ENCODE assay signal across 15 cellular contexts in the genomic region with DNA sequence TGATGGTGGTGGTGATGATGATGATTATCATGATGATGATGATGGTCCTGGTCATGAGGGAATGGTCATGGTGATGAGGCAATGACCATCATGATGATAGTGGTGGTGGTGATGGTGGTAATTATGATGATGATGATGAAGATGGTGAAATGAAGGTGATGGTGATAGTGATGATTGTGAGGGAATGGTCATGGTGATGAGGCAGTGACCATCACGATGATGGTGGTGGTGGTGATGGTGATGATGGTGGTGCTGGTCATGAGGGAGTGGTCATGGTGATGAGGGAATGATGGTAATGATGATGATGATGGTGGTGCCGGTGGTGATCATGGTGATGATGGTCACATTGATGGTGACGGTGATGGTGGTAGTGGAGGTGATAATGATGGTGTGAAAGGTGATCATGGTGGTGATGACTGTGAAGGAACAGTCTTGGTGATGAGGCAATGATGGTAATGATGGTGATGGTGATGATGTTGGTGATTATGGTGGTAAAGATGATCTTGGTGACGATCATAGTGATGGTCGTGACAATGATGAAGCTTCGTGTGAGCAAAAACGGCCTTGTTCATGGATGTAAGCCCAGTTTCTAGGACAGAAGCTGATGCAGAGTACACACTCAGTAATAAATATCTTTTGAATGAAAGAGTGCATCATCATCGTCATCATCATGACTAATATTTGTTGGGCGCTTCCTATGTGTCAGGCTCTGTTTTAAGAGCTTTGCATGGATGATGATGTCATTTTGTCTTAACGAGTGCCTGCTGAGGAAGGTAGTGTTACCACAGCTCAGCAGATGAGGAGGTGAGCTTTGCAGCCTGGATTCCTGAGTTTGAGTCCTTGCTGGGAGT. TPM values are rescaled to one million over a fixed set of nuclear protein-coding genes. Genes with fewer than 3 reads are reported as not detected.
DNase-seq lines count a peak whose midpoint lies in the region; ATAC-seq, FAIRE-seq and TF ChIP-seq lines count a peak whose summit lies in the region.
"Had no signal": no experiment of that assay in that cellular context is flagged by ENCODE, and none has a peak within 500 bp of the region (broad histone marks: within the 10 kb centered on the region; RNA-seq: fewer than 3 reads in every experiment).

No MANE protein-coding gene starts in this region.

- no peak overlapping the region for H3K4me3 Mint-ChIP-seq in activated CD8-positive, alpha-beta memory T cell treated with anti-CD3 and anti-CD28 coated beads, Interleukin-2, amount 10 ng/mL, durations not matched to agents 7 days and 5 days
- H3K4me3 Mint-ChIP-seq: activated CD4-positive, alpha-beta T cell treated with anti-CD3 and anti-CD28 coated beads for 36 hours had no signal

- peaks cover 3% of the 10 kb centered on the region for H3K4me1 Mint-ChIP-seq in activated CD8-positive, alpha-beta memory T cell treated with anti-CD3 and anti-CD28 coated beads, Interleukin-2, amount 10 ng/mL, durations not matched to agents 7 days and 5 days

- H3K36me3 Mint-ChIP-seq in activated CD8-positive, alpha-beta memory T cell treated with anti-CD3 and anti-CD28 coated beads, Interleukin-2, amount 10 ng/mL, durations not matched to agents 7 days and 5 days, result no peaks in the 10 kb centered on the region

- dilution Hi-C loops in keratinocyte (cut with MboI; ENCODE audit: extremely low pct_ligation_motif_present, low sequenced_read_pairs), result no loop called here

- no peaks in the 10 kb centered on the region for H3K79me2 ChIP-seq in keratinocyte (ENCODE audit: control insufficient read depth, insufficient read depth, low read length)

- H3K4me2 ChIP-seq in keratinocyte (ENCODE audit: control insufficient read depth, extremely low read depth, insufficient read depth, low read depth, low read length), result no peak overlapping the region

- H3K27ac ChIP-seq in keratinocyte (ENCODE audit: control insufficient read depth, insufficient read depth, low read length), result no peak overlapping the region

- H4K20me1 ChIP-seq in keratinocyte (ENCODE audit: control insufficient read depth, extremely low read depth, insufficient read depth, low read length), result no peaks in the 10 kb centered on the region

- no peaks in the 10 kb centered on the region for H3K4me1 ChIP-seq in keratinocyte (ENCODE audit: control insufficient read depth, extremely low read depth, insufficient read depth, low read length)

- DNase-seq in BJ (ENCODE audit: low read depth), result peak; percentile 73
- DNase-seq in HS-5 (ENCODE audit: low read depth), result peak; percentile 87
- peak; percentile 67 for DNase-seq in amniotic stem cell (lab: John Stamatoyannopoulos, UW)
- peak; percentile 35 for DNase-seq in keratinocyte (ENCODE audit: low read depth, low spot score)
- DNase-seq in stimulated activated naive CD8-positive, alpha-beta T cell treated with anti-CD3 and anti-CD28 coated beads, Interleukin-15, Interleukin-2, amounts not matched to agents 100 U/mL and 50 U/mL, for 24 hours, result no peak
- no peak for DNase-seq in activated CD8-positive, alpha-beta memory T cell treated with anti-CD3 and anti-CD28 coated beads, Interleukin-2, amount 10 ng/mL, durations not matched to agents 7 days and 5 days
- DNase-seq in NK-92 (lab: John Stamatoyannopoulos, UW; ENCODE audit: unreplicated experiment), result no peak
- DNase-seq: activated CD4-positive, alpha-beta T cell treated with anti-CD3 and anti-CD28 coated beads for 36 hours; activated naive CD4-positive, alpha-beta T cell treated with Interleukin-2 at 50 U/mL for 16 hours; NCI-H2171 treated with DMSO at 0.1 percent for 48 hours had no signal

- H3K4me3 ChIP-seq in BJ (ENCODE audit: low read depth, low read length) (no peak overlapping the region), keratinocyte (ENCODE audit: control insufficient read depth in 2 of 3, extremely low read depth in 1 of 3, insufficient read depth in 2 of 3, low read depth in 1 of 3, low read length in 3 of 3) (no peak overlapping the region)

- no peak for TF ChIP-seq CTCF in BJ (IDR thresholded peaks at IDR 0.05; ENCODE audit: insufficient read depth, low read depth, low read length)
- TF ChIP-seq CTCF in keratinocyte (optimal IDR thresholded peaks at IDR 0.05 in 1 of 3, IDR thresholded peaks at IDR 0.05 in 1 of 3, conservative IDR thresholded peaks at IDR 0.05 in 1 of 3; ENCODE audit: extremely low read depth in 1 of 3, insufficient read depth in 2 of 3, low read length in 3 of 3), result no peak

- no peak for ATAC-seq in HG03108 (IDR thresholded peaks at IDR 0.05; ENCODE audit: unreplicated experiment)
- ATAC-seq in stimulated activated naive CD8-positive, alpha-beta T cell treated with anti-CD3 and anti-CD28 coated beads, Interleukin-15, Interleukin-2, amounts not matched to agents 100 U/mL and 50 U/mL, for 24 hours, result no peak
- no peak for ATAC-seq in activated CD8-positive, alpha-beta memory T cell treated with anti-CD3 and anti-CD28 coated beads, Interleukin-2, amount 10 ng/mL, durations not matched to agents 7 days and 5 days
- ATAC-seq: activated CD4-positive, alpha-beta T cell treated with anti-CD3 and anti-CD28 coated beads for 36 hours; right cardiac atrium had no signal

- FAIRE-seq in keratinocyte (lab: Jason Lieb, UNC), result no peak

- peaks cover 2% of the 10 kb centered on the region for H3K9me3 ChIP-seq in keratinocyte (ENCODE audit: control insufficient read depth, low read depth, low read length)

- CTCF ChIA-PET in BJ (lab: Yijun Ruan, JAX), result interaction anchor here (0.7 to 1.2 kb wide), 4 partner anchors 15 to 113 kb away, joined by 3 to 7 read pairs (median 4); partner anchors contain the start of gene ZNF865
- CTCF ChIA-PET in activated CD8-positive, alpha-beta memory T cell treated with anti-CD3 and anti-CD28 coated beads, Interleukin-2, amount 10 ng/mL, durations not matched to agents 7 days and 5 days (lab: Charles Lee), result interaction anchor here (0.9 to 1.0 kb wide), 2 partner anchors 87 to 112 kb away, joined by 3 to 5 read pairs; no protein-coding TSS in a partner anchor

- no peak overlapping the region for H2AFZ ChIP-seq in keratinocyte (ENCODE audit: control insufficient read depth, low read length)

- H3K27me3 ChIP-seq in BJ (ENCODE audit: control insufficient read depth, insufficient read depth, low read length), result no peaks in the 10 kb centered on the region
- H3K27me3 ChIP-seq in keratinocyte (ENCODE audit: control insufficient read depth, extremely low read depth, insufficient read depth, low read length), result no peaks in the 10 kb centered on the region

- H3K9me1 ChIP-seq in keratinocyte (ENCODE audit: control insufficient read depth, extremely low read depth, insufficient read depth, low read length), result no peaks in the 10 kb centered on the region

- H3K27ac Mint-ChIP-seq in activated CD8-positive, alpha-beta memory T cell treated with anti-CD3 and anti-CD28 coated beads, Interleukin-2, amount 10 ng/mL, durations not matched to agents 7 days and 5 days, result no peak overlapping the region
- H3K27ac Mint-ChIP-seq: activated CD4-positive, alpha-beta T cell treated with anti-CD3 and anti-CD28 coated beads for 36 hours had no signal

- no peaks in the 10 kb centered on the region for H3K9me3 Mint-ChIP-seq in activated CD8-positive, alpha-beta memory T cell treated with anti-CD3 and anti-CD28 coated beads, Interleukin-2, amount 10 ng/mL, durations not matched to agents 7 days and 5 days (ENCODE audit: low read depth)

- H3K9ac ChIP-seq in keratinocyte (ENCODE audit: control insufficient read depth, extremely low read depth, insufficient read depth, low read length), result no peak overlapping the region

- H3K36me3 ChIP-seq in BJ (ENCODE audit: control insufficient read depth, insufficient read depth, low read length) (peaks cover 6% of the 10 kb centered on the region), keratinocyte (ENCODE audit: control insufficient read depth in 2 of 2, extremely low read depth in 1 of 2, insufficient read depth in 2 of 2, low read length in 2 of 2) (no peaks in the 10 kb centered on the region)

- H3K27me3 Mint-ChIP-seq in activated CD8-positive, alpha-beta memory T cell treated with anti-CD3 and anti-CD28 coated beads, Interleukin-2, amount 10 ng/mL, durations not matched to agents 7 days and 5 days, result no peaks in the 10 kb centered on the region
- H3K27me3 Mint-ChIP-seq: activated CD4-positive, alpha-beta T cell treated with anti-CD3 and anti-CD28 coated beads for 36 hours had no signal

- POLR2A ChIA-PET in BJ (lab: Charles Lee), result no interaction called here

RNA-seq across cellular contexts. Expression of gene SBK2, which starts 17.2 kb away (rescaled TPM):
- polyA plus RNA-seq in BJ (2011; rRNA removed) (0.07 TPM in 1 of 2 replicates, not detected in the other), keratinocyte (not detected in 3 replicates)
- polyA minus RNA-seq in BJ (2011; rRNA and poly(A)+ RNA removed), result not detected in 2 replicates
- not detected for polyA plus RNA-seq in keratinocyte (2011; ENCODE audit: low read depth)
- not detected in 2 replicates for polyA plus RNA-seq in keratinocyte (2011; cell fraction: cytosol; rRNA removed)
- polyA plus RNA-seq in keratinocyte (2011; cell fraction: nucleus; rRNA removed), result not detected in 2 replicates
- not detected in 2 replicates for polyA plus RNA-seq in keratinocyte (2012; ENCODE audit: low replicate concordance)
- not detected in 3 replicates for polyA minus RNA-seq in keratinocyte
- not detected for polyA minus RNA-seq in keratinocyte (2011; cell fraction: cytosol; rRNA and poly(A)+ RNA removed)
- polyA minus RNA-seq in keratinocyte (2011; cell fraction: nucleus; rRNA and poly(A)+ RNA removed), result not detected in 2 replicates
- total RNA-seq in activated CD8-positive, alpha-beta memory T cell treated with anti-CD3 and anti-CD28 coated beads, Interleukin-2, amount 10 ng/mL, durations not matched to agents 7 days and 5 days, result not detected
- total RNA-seq: activated CD4-positive, alpha-beta T cell treated with anti-CD3 and anti-CD28 coated beads for 36 hours; dermis microvascular lymphatic vessel endothelial cell; SK-MEL-5; ureter had no signal

RNA-seq across cellular contexts. Expression of gene SBK3, which starts 25.7 kb away (rescaled TPM):
- 0.06 and 0.11 TPM in 2 replicates for polyA plus RNA-seq in BJ (2011; rRNA removed)
- polyA minus RNA-seq in BJ (2011; rRNA and poly(A)+ RNA removed), result not detected in 2 replicates
- not detected in 3 replicates for polyA plus RNA-seq in keratinocyte
- polyA plus RNA-seq in keratinocyte (2011; ENCODE audit: low read depth), result not detected
- polyA plus RNA-seq in keratinocyte (2011; cell fraction: cytosol; rRNA removed), result not detected in 2 replicates
- not detected in 2 replicates for polyA plus RNA-seq in keratinocyte (2011; cell fraction: nucleus; rRNA removed)
- polyA plus RNA-seq in keratinocyte (2012; ENCODE audit: low replicate concordance), result not detected in 2 replicates
- not detected in 3 replicates for polyA minus RNA-seq in keratinocyte
- not detected for polyA minus RNA-seq in keratinocyte (2011; cell fraction: cytosol; rRNA and poly(A)+ RNA removed)
- polyA minus RNA-seq in keratinocyte (2011; cell fraction: nucleus; rRNA and poly(A)+ RNA removed), result not detected in 2 replicates
- total RNA-seq in activated CD8-positive, alpha-beta memory T cell treated with anti-CD3 and anti-CD28 coated beads, Interleukin-2, amount 10 ng/mL, durations not matched to agents 7 days and 5 days, result not detected
- total RNA-seq: activated CD4-positive, alpha-beta T cell treated with anti-CD3 and anti-CD28 coated beads for 36 hours; SK-MEL-5 had no signal

RNA-seq across cellular contexts. Expression of gene SSC5D, which starts 31.4 kb away (rescaled TPM):
- polyA plus RNA-seq in BJ (2011; rRNA removed) (5.5 and 8.2 TPM in 2 replicates), keratinocyte (not detected in 3 replicates)
- polyA minus RNA-seq in BJ (2011; rRNA and poly(A)+ RNA removed), result 11.0 and 37.8 TPM in 2 replicates
- polyA plus RNA-seq in keratinocyte (2011; ENCODE audit: low read depth), result not detected
- 0.01 TPM in 1 of 2 replicates, not detected in the other for polyA plus RNA-seq in keratinocyte (2011; cell fraction: cytosol; rRNA removed)
- polyA plus RNA-seq in keratinocyte (2011; cell fraction: nucleus; rRNA removed), result 0.09 and 0.10 TPM in 2 replicates
- polyA plus RNA-seq in keratinocyte (2012; ENCODE audit: low replicate concordance), result 0.03 TPM in 1 of 2 replicates, not detected in the other
- not detected in 3 replicates for polyA minus RNA-seq in keratinocyte
- not detected for polyA minus RNA-seq in keratinocyte (2011; cell fraction: cytosol; rRNA and poly(A)+ RNA removed)
- polyA minus RNA-seq in keratinocyte (2011; cell fraction: nucleus; rRNA and poly(A)+ RNA removed), result not detected in 2 replicates
- under 1 TPM; 0.68 to 0.79 TPM for total RNA-seq in activated CD8-positive, alpha-beta memory T cell treated with anti-CD3 and anti-CD28 coated beads, Interleukin-2, amount 10 ng/mL, durations not matched to agents 7 days and 5 days
- total RNA-seq: SK-MEL-5 had no signal

RNA-seq across cellular contexts. Expression of gene NAT14, which starts 34.7 kb away (rescaled TPM):
- 20.4 and 34.8 TPM in 2 replicates for polyA plus RNA-seq in BJ (2011; rRNA removed)
- polyA minus RNA-seq in BJ (2011; rRNA and poly(A)+ RNA removed), result 8.6 and 10.6 TPM in 2 replicates
- 11.0 to 12.5 TPM (median 11.9 TPM) in 3 replicates for polyA plus RNA-seq in keratinocyte
- polyA plus RNA-seq in keratinocyte (2011; ENCODE audit: low read depth), result 0.66 TPM
- polyA plus RNA-seq in keratinocyte (2011; cell fraction: cytosol; rRNA removed), result 7.2 and 15.0 TPM in 2 replicates
- polyA plus RNA-seq in keratinocyte (2011; cell fraction: nucleus; rRNA removed), result 21.8 and 24.6 TPM in 2 replicates
- polyA plus RNA-seq in keratinocyte (2012; ENCODE audit: low replicate concordance), result 6.8 and 20.9 TPM in 2 replicates
- polyA minus RNA-seq in keratinocyte, result 2.2 to 14.3 TPM (median 2.7 TPM) in 3 replicates
- 6.7 TPM for polyA minus RNA-seq in keratinocyte (2011; cell fraction: cytosol; rRNA and poly(A)+ RNA removed)
- 2.6 and 3.3 TPM in 2 replicates for polyA minus RNA-seq in keratinocyte (2011; cell fraction: nucleus; rRNA and poly(A)+ RNA removed)
- 10 to 100 TPM; 14.6 to 23.2 TPM for total RNA-seq in activated CD8-positive, alpha-beta memory T cell treated with anti-CD3 and anti-CD28 coated beads, Interleukin-2, amount 10 ng/mL, durations not matched to agents 7 days and 5 days

RNA-seq across cellular contexts. Expression of gene ZNF628, which starts 43.3 kb away (rescaled TPM):
- polyA plus RNA-seq in BJ (2011; rRNA removed), result 0.36 and 0.48 TPM in 2 replicates
- 0.47 and 0.62 TPM in 2 replicates for polyA minus RNA-seq in BJ (2011; rRNA and poly(A)+ RNA removed)
- 0.22 to 1.5 TPM (median 0.39 TPM) in 3 replicates for polyA plus RNA-seq in keratinocyte
- polyA plus RNA-seq in keratinocyte (2011; ENCODE audit: low read depth), result 0.72 TPM
- polyA plus RNA-seq in keratinocyte (2011; cell fraction: cytosol; rRNA removed), result 0.29 and 1.6 TPM in 2 replicates
- polyA plus RNA-seq in keratinocyte (2011; cell fraction: nucleus; rRNA removed), result 1.5 and 2.0 TPM in 2 replicates
- polyA plus RNA-seq in keratinocyte (2012; ENCODE audit: low replicate concordance), result 1.9 and 5.8 TPM in 2 replicates
- 0.19 to 1.6 TPM (median 0.23 TPM) in 3 replicates for polyA minus RNA-seq in keratinocyte
- polyA minus RNA-seq in keratinocyte (2011; cell fraction: cytosol; rRNA and poly(A)+ RNA removed), result 7.1 TPM
- polyA minus RNA-seq in keratinocyte (2011; cell fraction: nucleus; rRNA and poly(A)+ RNA removed), result 3.0 and 3.1 TPM in 2 replicates
- total RNA-seq in activated CD8-positive, alpha-beta memory T cell treated with anti-CD3 and anti-CD28 coated beads, Interleukin-2, amount 10 ng/mL, durations not matched to agents 7 days and 5 days, result 1 to 10 TPM; 8.8 to 8.9 TPM

Comparison
In these comparisons a context has a peak if more than half of its experiments do, and no peak if none do; other contexts are left out.
1. DNase-seq: peak in BJ (single experiment), HS-5 (single experiment), amniotic stem cell (single experiment) and keratinocyte (single experiment); none in stimulated activated naive CD8-positive, alpha-beta T cell treated with anti-CD3 and anti-CD28 coated beads, Interleukin-15, Interleukin-2, amounts not matched to agents 100 U/mL and 50 U/mL, for 24 hours (single experiment), activated CD8-positive, alpha-beta memory T cell treated with anti-CD3 and anti-CD28 coated beads, Interleukin-2, amount 10 ng/mL, durations not matched to agents 7 days and 5 days (single experiment) and NK-92 (single experiment).